Comparison of ENCODE assay signal across 26 cellular contexts in genomic region chr1:72322910-72323309, GRCh38. TPM values are rescaled to one million over a fixed set of nuclear protein-coding genes. Genes with fewer than 3 reads are reported as not detected.
"Had no signal": no experiment of that assay in that cellular context is flagged by ENCODE, and none has a peak within 500 bp of the region (broad histone marks: within the 10 kb centered on the region; RNA-seq: fewer than 3 reads in every experiment).

No MANE protein-coding gene starts in this region.

- DNase-seq: activated CD4-positive, alpha-beta T cell treated with anti-CD3 and anti-CD28 coated beads, Interleukin-2, amount 50 U/mL, for 1 hour; activated CD4-positive, CD25-positive, alpha-beta regulatory T cell treated with anti-CD3 and anti-CD28 coated beads, Interleukin-2, amount 50 U/mL, for 72 hours; activated CD8-positive, alpha-beta T cell treated with anti-CD3 and anti-CD28 coated beads for 36 hours; activated gamma-delta T cell treated with Interleukin-2 at 50 U/mL for 16 hours; activated naive CD4-positive, alpha-beta T cell treated with anti-CD3 and anti-CD28 coated beads, Interleukin-2, amount 50 U/mL, for 16 hours; activated T-cell treated with anti-CD3 and anti-CD28 coated beads for 4 hours; anterior cingulate cortex; body of pancreas; dermis blood vessel endothelial cell; effector CD8-positive, alpha-beta T cell; islet precursor cell; left ventricle myocardium superior; mammary epithelial cell; naive B cell; nucleus accumbens; pancreas; retina; small intestine; stimulated activated CD4-positive, alpha-beta T cell treated with anti-CD3 and anti-CD28 coated beads, Interleukin-1b, Interleukin-23, amount 100 ng/mL, for 48 hours; stimulated activated CD4-positive, alpha-beta T cell treated with anti-CD3 and anti-CD28 coated beads, Interleukin-4, amount 100 ng/mL, for 4 hours; stimulated activated naive B cell treated with anti-CD40 and anti-IgM and Interleukin-4, amounts not matched to agents 10 μg/mL and 1 μg/mL and 100 μg/mL, for 72 hours; T-helper 2 cell had no signal

- H3K27me3 Mint-ChIP-seq: naive B cell; stimulated activated naive B cell treated with anti-CD40 and anti-IgM and Interleukin-4, amounts not matched to agents 10 μg/mL and 1 μg/mL and 100 μg/mL, for 72 hours had no signal

- H3K27ac ChIP-seq: body of pancreas, pancreas, prostate gland, tibial nerve had no signal

- H3K4me3 Mint-ChIP-seq: activated CD8-positive, alpha-beta T cell treated with anti-CD3 and anti-CD28 coated beads for 36 hours; neural crest cell; stimulated activated naive B cell treated with anti-CD40 and anti-IgM and Interleukin-4, amounts not matched to agents 10 μg/mL and 1 μg/mL and 100 μg/mL, for 72 hours had no signal

- H3K9me3 Mint-ChIP-seq: activated CD8-positive, alpha-beta T cell treated with anti-CD3 and anti-CD28 coated beads for 36 hours; naive B cell; neural crest cell; stimulated activated naive B cell treated with anti-CD40 and anti-IgM and Interleukin-4, amounts not matched to agents 10 μg/mL and 1 μg/mL and 100 μg/mL, for 72 hours had no signal

- ATAC-seq: activated CD8-positive, alpha-beta T cell treated with anti-CD3 and anti-CD28 coated beads for 36 hours; body of pancreas; left ventricle myocardium superior; pancreas; sciatic nerve had no signal

- H3K36me3 Mint-ChIP-seq: naive B cell; stimulated activated naive B cell treated with anti-CD40 and anti-IgM and Interleukin-4, amounts not matched to agents 10 μg/mL and 1 μg/mL and 100 μg/mL, for 72 hours had no signal

- H3K36me3 ChIP-seq: pancreas, prostate gland, tibial nerve had no signal

- H3K27ac Mint-ChIP-seq: activated CD8-positive, alpha-beta T cell treated with anti-CD3 and anti-CD28 coated beads for 36 hours; stimulated activated naive B cell treated with anti-CD40 and anti-IgM and Interleukin-4, amounts not matched to agents 10 μg/mL and 1 μg/mL and 100 μg/mL, for 72 hours had no signal

- H3K27me3 ChIP-seq: body of pancreas, pancreas, tibial nerve had no signal

- H3K4me3 ChIP-seq: body of pancreas, pancreas, prostate gland, tibial nerve had no signal

- H3K4me1 ChIP-seq: body of pancreas, pancreas, prostate gland, tibial nerve had no signal

- H3K9me3 ChIP-seq: body of pancreas, pancreas, prostate gland, tibial nerve had no signal

- H3K4me1 Mint-ChIP-seq: neural crest cell had no signal

RNA-seq across cellular contexts. Expression of gene NEGR1, which starts 40.6 kb away (rescaled TPM):
- total RNA-seq: activated CD8-positive, alpha-beta T cell treated with anti-CD3 and anti-CD28 coated beads for 36 hours had no signal
